8 cellular contexts compared by ENCODE assay signal in the genomic region with DNA sequence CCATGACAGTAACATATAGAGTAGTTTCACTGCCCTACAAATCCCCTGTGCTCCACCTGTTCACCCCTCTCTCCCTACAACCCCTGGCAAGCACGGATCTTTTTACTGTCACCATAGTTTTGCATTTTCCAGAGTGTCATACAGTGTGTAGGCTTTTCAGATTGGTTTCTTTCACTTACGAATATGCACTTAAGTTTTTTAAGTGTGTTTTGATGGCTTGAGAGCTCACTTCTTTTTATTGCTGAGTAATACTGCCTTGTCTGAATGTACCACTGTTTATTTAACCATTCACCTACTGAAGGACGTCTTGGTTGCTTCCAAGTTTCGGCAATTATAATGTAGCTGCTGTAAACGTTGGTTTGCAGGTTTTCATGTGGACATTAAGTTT.
DNase-seq lines count a peak whose midpoint lies in the region; TF ChIP-seq lines count a peak whose summit lies in the region.

No MANE protein-coding gene starts in this region.

- H3K4me1 ChIP-seq in GM23248 (ENCODE audit: insufficient read depth) (peaks cover 33% of the 10 kb centered on the region), testis (no peaks in the 10 kb centered on the region)

- H4K20me1 ChIP-seq in GM23248 (ENCODE audit: insufficient read depth): 0 out of 2 replicates have a peak, but pooled peaks cover 3% of the 10 kb centered on the region

- H3K36me3 ChIP-seq in GM23248 (ENCODE audit: low read depth): peaks cover 11% of the 10 kb centered on the region; the same call in 1 of the 2 replicates
- H3K36me3 ChIP-seq in testis (ENCODE audit: low read depth, missing control alignments): no peaks in the 10 kb centered on the region

- TF ChIP-seq CTCF in fibroblast of mammary gland (conservative IDR thresholded peaks at IDR 0.05; ENCODE audit: control insufficient read depth, insufficient read depth, low read depth, low read length) (no peak), testis (IDR thresholded peaks at IDR 0.05) (no peak)

- H3K9me2 ChIP-seq in GM23248 (ENCODE audit: insufficient read depth): no peaks in the 10 kb centered on the region

- intact Hi-C loops in testis (cut with DNase I; ENCODE audit: low total_unique reads): no loop called here

- peak overlapping the region; percentile 61 for H3K9ac ChIP-seq in GM23248

- WGBS in GM23248 (ENCODE audit: low coverage in 1 of 2, low lambda C conversion rate in 2 of 2, missing lambda C conversion rate in 2 of 2), 2 experiments: 20 to 24% methylated on average over 5 of the region's 5 CpGs
- 57 to 59% methylated on average over 5 of the region's 5 CpGs for WGBS in testis, 2 donors

- H3K27me3 ChIP-seq in GM23248 (replicated peaks; ENCODE audit: insufficient read depth) (no peaks in the 10 kb centered on the region), testis (no peaks in the 10 kb centered on the region)

- H3K9me3 ChIP-seq in GM23248 (ENCODE audit: low read depth) (no peaks in the 10 kb centered on the region), testis (no peaks in the 10 kb centered on the region)

- peak overlapping the region; percentile 93 for H3K4me2 ChIP-seq in GM23248 (ENCODE audit: unreplicated experiment)

- DNase-seq in NCI-H1092 treated with DMSO at 0.1 percent for 48 hours (lab: John Stamatoyannopoulos, UW) (peak; percentile 47), NCI-H1092 (lab: John Stamatoyannopoulos, UW) (no peak), GM23248 (peak; percentile 40), NCI-H187 (lab: John Stamatoyannopoulos, UW) (peak; percentile 39 to 70), fibroblast of mammary gland (ENCODE audit: low read depth) (peak; percentile 37), HCEC 1CT (no peak), testis (no peak), putamen (ENCODE audit: low spot score) (no peak)

- H3K79me2 ChIP-seq in GM23248 (ENCODE audit: insufficient read depth): peaks cover 10% of the 10 kb centered on the region; the same call in 1 of the 2 replicates

- H3K4me3 ChIP-seq in GM23248 (peak overlapping the region; percentile 71), fibroblast of mammary gland (ENCODE audit: control insufficient read depth, low read depth, low read length) (no peak overlapping the region), testis (no peak overlapping the region)

- no peak for TF ChIP-seq POLR2A in testis (IDR thresholded peaks at IDR 0.05)

- in situ Hi-C loops in GM23248 (cut with MboI): no loop called here

- H2AFZ ChIP-seq in GM23248: peak overlapping the region; percentile 56

- peak overlapping the region; percentile 47 for H3K27ac ChIP-seq in GM23248
- H3K27ac ChIP-seq in testis: no peak overlapping the region

- peaks cover 6% of the 10 kb centered on the region; the same call in 1 of the 2 replicates for H3F3A ChIP-seq in GM23248 (ENCODE audit: insufficient read depth)

Comparison
In these comparisons a context has a peak if more than half of its experiments do, and no peak if none do; other contexts are left out.
1. DNase-seq: peak in NCI-H1092 treated with DMSO at 0.1 percent for 48 hours (single experiment), GM23248 (single experiment), NCI-H187 (2 of 2) and fibroblast of mammary gland (single experiment); none in NCI-H1092 (single experiment), HCEC 1CT (single experiment), testis (single experiment) and putamen (single experiment).